In genomic region chr19:23699521-23699860, GRCh38 we compare ENCODE assay signal across 14 cellular contexts. TPM values are rescaled to one million over a fixed set of nuclear protein-coding genes. Genes with fewer than 3 reads are reported as not detected.
DNase-seq lines count a peak whose midpoint lies in the region; ATAC-seq and TF ChIP-seq lines count a peak whose summit lies in the region.
"Had no signal": no experiment of that assay in that cellular context is flagged by ENCODE, and none has a peak within 500 bp of the region (broad histone marks: within the 10 kb centered on the region; RNA-seq: fewer than 3 reads in every experiment).

No MANE protein-coding gene starts in this region.

- POLR2A ChIA-PET in MCF 10A (lab: Yijun Ruan, JAX), result interaction anchor here (0.7 to 3.5 kb wide), 7 partner anchors 10 to 334 kb away, joined by 3 to 52 read pairs (median 7); partner anchors contain the start of genes ZNF675 and ZNF91

- peak; percentile 1 for DNase-seq in Daoy (ENCODE audit: low read depth)
- DNase-seq in MCF 10A (ENCODE audit: unreplicated experiment), result peak; percentile 38
- DNase-seq in mucosa of descending colon, result peak in 1 of 3 donors; percentile 4
- DNase-seq in retina, result no peak
- no peak for DNase-seq in uterus
- no peak for DNase-seq in NCI-H2107 treated with DMSO at 0.1 percent for 48 hours (lab: John Stamatoyannopoulos, UW; ENCODE audit: unreplicated experiment)
- DNase-seq: activated effector memory CD4-positive, alpha-beta T cell treated with Interleukin-2 at 50 U/mL for 16 hours; cortex of kidney; left cardiac atrium; NCI-H187; psoas muscle had no signal

- TF ChIP-seq POLR2A in uterus (IDR thresholded peaks at IDR 0.05), result no peak

- H3K9ac ChIP-seq in HUES6 (ENCODE audit: low read length), result no peak overlapping the region

- intact Hi-C loops in MCF 10A (cut with micrococcal nuclease), result no loop called here
- intact Hi-C loops in mucosa of descending colon (cut with DNase I, micrococcal nuclease), result no loop called here
- intact Hi-C loops in uterus (cut with DNase I; ENCODE audit: low total_unique reads), result no loop called here

- H3K9me3 ChIP-seq in HUES6 (ENCODE audit: control insufficient read depth, insufficient read depth, low read depth, low read length), result peaks cover 4% of the 10 kb centered on the region; the same call in 1 of the 2 replicates
- H3K9me3 ChIP-seq in mucosa of descending colon, result no peaks in the 10 kb centered on the region
- no peaks in the 10 kb centered on the region for H3K9me3 ChIP-seq in uterus
- H3K9me3 ChIP-seq: psoas muscle had no signal

- no peaks in the 10 kb centered on the region for H3K27me3 Mint-ChIP-seq in MCF 10A (ENCODE audit: insufficient read depth, unreplicated experiment)

- peak overlapping the region; percentile 53 for H3K4me3 Mint-ChIP-seq in MCF 10A (ENCODE audit: unreplicated experiment)

- H3K36me3 ChIP-seq in HUES6 (ENCODE audit: control insufficient read depth, insufficient read depth, low read length) (no peaks in the 10 kb centered on the region), mucosa of descending colon (ENCODE audit: low read depth) (no peaks in the 10 kb centered on the region), uterus (no peaks in the 10 kb centered on the region)

- H3K4me3 ChIP-seq in HUES6 (ENCODE audit: low read depth, low read length) (peak overlapping the region; percentile 18; the same call in 1 of the 2 replicates), mucosa of descending colon (no peak overlapping the region), uterus (no peak overlapping the region)
- H3K4me3 ChIP-seq: psoas muscle had no signal

- peaks cover 6% of the 10 kb centered on the region for H3K9me3 Mint-ChIP-seq in MCF 10A (ENCODE audit: unreplicated experiment)

- peaks cover 12% of the 10 kb centered on the region for H3K4me1 Mint-ChIP-seq in MCF 10A (ENCODE audit: insufficient read depth, unreplicated experiment)

- no peaks in the 10 kb centered on the region for H3K36me3 Mint-ChIP-seq in MCF 10A (ENCODE audit: insufficient read depth, unreplicated experiment)

- H3K4me1 ChIP-seq in HUES6 (ENCODE audit: control insufficient read depth, insufficient read depth, low read length) (peaks cover 17% of the 10 kb centered on the region), mucosa of descending colon (ENCODE audit: low read depth) (peaks cover 5% of the 10 kb centered on the region), uterus (no peaks in the 10 kb centered on the region)
- H3K4me1 ChIP-seq: psoas muscle had no signal

- peak overlapping the region; percentile 35 for H3K27ac Mint-ChIP-seq in MCF 10A (ENCODE audit: low read depth, unreplicated experiment)

- TF ChIP-seq CTCF in MCF 10A (IDR thresholded peaks at IDR 0.05; ENCODE audit: unreplicated experiment), result no peak
- TF ChIP-seq CTCF in mucosa of descending colon (IDR thresholded peaks at IDR 0.05), result no peak
- no peak for TF ChIP-seq CTCF in uterus (IDR thresholded peaks at IDR 0.05)

- peak; percentile 17 for ATAC-seq in mucosa of descending colon
- no peak for ATAC-seq in HG03432 (IDR thresholded peaks at IDR 0.05; ENCODE audit: unreplicated experiment)
- ATAC-seq: left cardiac atrium, Panc1, psoas muscle had no signal

- H3K27ac ChIP-seq in HUES6 (ENCODE audit: low read depth, low read length) (peak overlapping the region; percentile 5; the same call in 1 of the 2 replicates), uterus (no peak overlapping the region)
- H3K27ac ChIP-seq: psoas muscle had no signal

- CTCF ChIA-PET in MCF 10A (lab: Yijun Ruan, JAX), result interaction anchor here (0.6 to 1.4 kb wide), 6 partner anchors 8 to 461 kb away, joined by 3 to 7 read pairs (median 3); no protein-coding TSS in a partner anchor

- H3K27me3 ChIP-seq in HUES6 (ENCODE audit: control insufficient read depth, insufficient read depth, low read length), result no peaks in the 10 kb centered on the region
- no peaks in the 10 kb centered on the region for H3K27me3 ChIP-seq in uterus

- no TSS peak for BruUV-seq in MCF 10A (replicated peaks; lab: Mats Ljungman, UMichigan)

RNA-seq across cellular contexts. Expression of gene ZNF675, which starts 12.5 kb away (rescaled TPM):
- total RNA-seq in Daoy (2014; rRNA removed; shearing (Covaris generic)), result 15.4 and 19.8 TPM in 2 replicates
- total RNA-seq in MCF 10A (2022) (7.9 and 8.8 TPM in 2 replicates), mucosa of descending colon (10 to 100 TPM in 2 of 3 donors, 1 to 10 TPM in 1; 9.5 to 21.5 (median 14.3) TPM), uterus (10 to 100 TPM in 2 of 4 donors, 1 to 10 TPM in 2; 4.1 to 19.1 (median 8.0) TPM)

RNA-seq across cellular contexts. Expression of gene ZNF681, which starts 59.2 kb away (rescaled TPM):
- 1.9 and 2.2 TPM in 2 replicates for total RNA-seq in Daoy (2014; rRNA removed; shearing (Covaris generic))
- total RNA-seq in MCF 10A (2022) (not detected in 2 replicates), mucosa of descending colon (1 to 10 TPM; 2.1 to 5.4 (median 3.3) TPM), uterus (1 to 10 TPM in 3 of 4 donors, under 1 TPM in 1; 0.26 to 7.3 (median 2.7) TPM)

Comparison
In these comparisons a context has a peak if more than half of its experiments do, and no peak if none do; other contexts are left out.
1. DNase-seq: peak in Daoy (single experiment) and MCF 10A (single experiment); none in retina (single experiment), uterus (0 of 2) and NCI-H2107 treated with DMSO at 0.1 percent for 48 hours (single experiment).